ENCODE assay signal across 18 cellular contexts in the genomic region with DNA sequence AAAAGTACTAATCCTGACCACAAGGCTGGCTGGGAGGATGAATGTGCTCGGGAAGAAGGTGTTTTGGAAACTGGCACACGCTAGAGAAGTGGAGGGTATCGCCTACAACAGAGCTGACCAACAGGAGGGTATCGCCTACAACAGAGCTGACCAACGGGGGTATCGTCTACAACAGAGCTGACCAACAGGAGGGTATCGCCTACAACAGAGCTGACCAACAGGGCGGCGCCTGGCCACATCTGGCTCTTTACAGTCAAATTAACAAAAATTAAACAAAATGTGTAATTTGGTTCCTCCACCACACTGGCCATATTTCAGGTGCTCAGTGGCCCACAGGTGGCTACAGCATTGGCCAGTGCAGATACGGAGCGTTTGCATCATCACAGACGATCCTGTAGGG.
DNase-seq lines count a peak whose midpoint lies in the region; ATAC-seq, FAIRE-seq and TF ChIP-seq lines count a peak whose summit lies in the region.
"Had no signal": no experiment of that assay in that cellular context is flagged by ENCODE, and none has a peak within 500 bp of the region (broad histone marks: within the 10 kb centered on the region; RNA-seq: fewer than 3 reads in every experiment).

No MANE protein-coding gene starts in this region.

- no peak overlapping the region for H3K4me3 ChIP-seq in CD4-positive, alpha-beta memory T cell (ENCODE audit: low read length in 2 of 2)
- H3K4me3 ChIP-seq in K562: no peak overlapping the region
- H3K4me3 ChIP-seq: adrenal gland, gastrocnemius medialis, HAP-1, SJSA1, smooth muscle cell had no signal

- peaks cover 14 to 23% (median 16%) of the 10 kb centered on the region in 4 donors for H3K4me1 Mint-ChIP-seq in CD4-positive, alpha-beta memory T cell
- H3K4me1 Mint-ChIP-seq in HFFc6 (ENCODE audit: low read depth) (peaks cover 48% of the 10 kb centered on the region), mesothelial cell of epicardium (peaks cover 42% of the 10 kb centered on the region)

- H3K27me3 ChIP-seq in CD4-positive, alpha-beta memory T cell (ENCODE audit: insufficient read depth, low read length): no peaks in the 10 kb centered on the region
- H3K27me3 ChIP-seq in K562 (ENCODE audit: control insufficient read depth in 2 of 2, insufficient read depth in 2 of 2, low read length in 2 of 2): no peaks in the 10 kb centered on the region
- H3K27me3 ChIP-seq: adrenal gland, gastrocnemius medialis, SJSA1 had no signal

- no peak overlapping the region for H3K27ac ChIP-seq in CD4-positive, alpha-beta memory T cell (ENCODE audit: low read depth, low read length)
- no peak overlapping the region for H3K27ac ChIP-seq in K562 (ENCODE audit: extremely low read depth, low read depth, low read length)
- H3K27ac ChIP-seq: adrenal gland, gastrocnemius medialis, parathyroid adenoma, SJSA1 had no signal

- BruUV-seq in K562 (replicated peaks; lab: Mats Ljungman, UMichigan): no TSS peak

- TF ChIP-seq CTCF in HFFc6 (IDR thresholded peaks at IDR 0.05) (peak; percentile 55), K562 (IDR thresholded peaks at IDR 0.05 in 2 of 3, conservative IDR thresholded peaks at IDR 0.05 in 1 of 3; ENCODE audit: insufficient read depth in 2 of 3, low read depth in 1 of 3, low read length in 3 of 3) (peak; percentile 34 to 54 (median 36)), mesothelial cell of epicardium (IDR thresholded peaks at IDR 0.05; ENCODE audit: unreplicated experiment) (peak; percentile 29)

- CTCF ChIA-PET in CD4-positive, alpha-beta memory T cell (lab: Charles Lee; ENCODE audit: partially characterized antibody): no interaction called here
- CTCF ChIA-PET in K562 (lab: Yijun Ruan, JAX; ENCODE audit: low intra/inter-chr PET ratio): interaction anchor here (0.7 kb wide), 1 partner anchor 101 kb away, joined by 3 read pairs; no protein-coding TSS in a partner anchor

- peaks cover 0 to 3% of the 10 kb centered on the region in 2 donors for H3K36me3 Mint-ChIP-seq in CD4-positive, alpha-beta memory T cell
- H3K36me3 Mint-ChIP-seq in HFFc6 (ENCODE audit: low read depth): peaks cover 11% of the 10 kb centered on the region
- H3K36me3 Mint-ChIP-seq in mesothelial cell of epicardium: no peaks in the 10 kb centered on the region

- peak; percentile 73 for ATAC-seq in K562
- ATAC-seq: activated CD4-positive, CD25-positive, alpha-beta regulatory T cell treated with anti-CD3 and anti-CD28 coated beads, Interleukin-2, amount 50 U/mL, for 24 hours; gastrocnemius medialis had no signal

- no peak overlapping the region for H3K4me3 Mint-ChIP-seq in CD4-positive, alpha-beta memory T cell
- no peak overlapping the region for H3K4me3 Mint-ChIP-seq in HFFc6
- H3K4me3 Mint-ChIP-seq in mesothelial cell of epicardium: no peak overlapping the region

- H3K36me3 ChIP-seq in CD4-positive, alpha-beta memory T cell (ENCODE audit: insufficient read depth, low read length): no peaks in the 10 kb centered on the region
- no peaks in the 10 kb centered on the region for H3K36me3 ChIP-seq in K562 (ENCODE audit: control insufficient read depth, insufficient read depth, low read length)
- H3K36me3 ChIP-seq: adrenal gland, gastrocnemius medialis, HAP-1, SJSA1 had no signal

- intact Hi-C loops in CD4-positive, alpha-beta memory T cell (cut with micrococcal nuclease): no loop called here
- intact Hi-C loops in K562 (cut with micrococcal nuclease): no loop called here

- TF ChIP-seq EP300 in K562 (IDR thresholded peaks at IDR 0.05; ENCODE audit: low read length): no peak

- H3K9ac ChIP-seq in K562 (ENCODE audit: insufficient read depth in 1 of 2, low read depth in 2 of 2, low read length in 2 of 2): no peak overlapping the region
- H3K9ac ChIP-seq: parathyroid adenoma had no signal

- no peaks in the 10 kb centered on the region for H3K9me3 Mint-ChIP-seq in CD4-positive, alpha-beta memory T cell
- H3K9me3 Mint-ChIP-seq in HFFc6 (no peaks in the 10 kb centered on the region), mesothelial cell of epicardium (no peaks in the 10 kb centered on the region)

- H4K20me1 ChIP-seq in K562 (replicated peaks; ENCODE audit: control insufficient read depth, insufficient read depth, low read length): peaks cover 22% of the 10 kb centered on the region; the same call in 1 of the 2 replicates

- TF ChIP-seq POLR2A in K562 (conservative IDR thresholded peaks at IDR 0.05): no peak

- WGBS in K562 (ENCODE audit: insufficient coverage, low coverage, missing lambda C conversion rate): 81% methylated on average over 12 of the region's 12 CpGs

- no peaks in the 10 kb centered on the region for H3K9me1 ChIP-seq in K562 (ENCODE audit: control insufficient read depth, insufficient read depth, low read length)

- no peak for DNase-seq in CD4-positive, alpha-beta memory T cell
- no peak for DNase-seq in HFFc6
- DNase-seq in K562 (ENCODE audit: extremely low read depth in 1 of 4, low spot score in 3 of 4): no peak
- DNase-seq in mesothelial cell of epicardium (ENCODE audit: low spot score in 2 of 2, unreplicated experiment in 2 of 2): no peak
- no peak for DNase-seq in NCI-H187 treated with DMSO at 0.1 percent for 48 hours (lab: John Stamatoyannopoulos, UW)
- no peak for DNase-seq in medulla oblongata (ENCODE audit: extremely low spot score)
- DNase-seq in mucosa of gallbladder (ENCODE audit: low spot score): no peak
- DNase-seq in NCI-H748 treated with DMSO at 0.1 percent for 48 hours (lab: John Stamatoyannopoulos, UW): no peak
- DNase-seq: adrenal gland, gastrocnemius medialis, NCI-H2081 treated with DMSO at 0.1 percent for 48 hours, NCI-H524 had no signal

- no peak overlapping the region for H3K4me2 ChIP-seq in K562 (ENCODE audit: insufficient read depth, low read length)
- H3K4me2 ChIP-seq: smooth muscle cell had no signal

- POLR2A ChIA-PET in CD4-positive, alpha-beta memory T cell (lab: Charles Lee; ENCODE audit: partially characterized antibody): no interaction called here
- POLR2A ChIA-PET in K562 (lab: Yijun Ruan, JAX): no interaction called here

- no peak overlapping the region for H2AFZ ChIP-seq in K562 (ENCODE audit: low read depth, low read length)
- H2AFZ ChIP-seq: parathyroid adenoma had no signal

- H3K4me1 ChIP-seq in CD4-positive, alpha-beta memory T cell (ENCODE audit: insufficient read depth, low read length): peaks cover 5% of the 10 kb centered on the region
- H3K4me1 ChIP-seq in K562 (replicated peaks in 1 of 2; ENCODE audit: control insufficient read depth in 2 of 2, insufficient read depth in 2 of 2, low read length in 2 of 2): peaks cover 0 to 18% of the 10 kb centered on the region in 2 experiments; a peak in 2 of 5 replicates
- H3K4me1 ChIP-seq: gastrocnemius medialis, parathyroid adenoma had no signal

- no peak for FAIRE-seq in K562 (lab: Jason Lieb, UNC)
- FAIRE-seq: endothelial cell of umbilical vein had no signal

- no peak for TF ChIP-seq RAD21 in K562 (CRISPR knock-in tag; conservative IDR thresholded peaks at IDR 0.05 in 1 of 2, IDR thresholded peaks at IDR 0.05 in 1 of 2)

- in situ Hi-C loops in K562 (cut with MboI): no loop called here

- H3K9me3 ChIP-seq in CD4-positive, alpha-beta memory T cell (ENCODE audit: control insufficient read depth in 1 of 2, low read length in 2 of 2): no peaks in the 10 kb centered on the region
- no peaks in the 10 kb centered on the region for H3K9me3 ChIP-seq in K562 (replicated peaks; ENCODE audit: control insufficient read depth, insufficient read depth, low read depth, low read length)
- H3K9me3 ChIP-seq: adrenal gland, gastrocnemius medialis, HAP-1, SJSA1 had no signal

- peaks cover 30% of the 10 kb centered on the region for H3K79me2 ChIP-seq in K562 (ENCODE audit: control insufficient read depth, insufficient read depth, low read length)

- no peaks in the 10 kb centered on the region for H3K27me3 Mint-ChIP-seq in CD4-positive, alpha-beta memory T cell
- H3K27me3 Mint-ChIP-seq in HFFc6 (ENCODE audit: insufficient read depth): no peaks in the 10 kb centered on the region; the same call in 1 of the 2 replicates
- no peaks in the 10 kb centered on the region for H3K27me3 Mint-ChIP-seq in mesothelial cell of epicardium (ENCODE audit: low read depth)

- H3K27ac Mint-ChIP-seq in CD4-positive, alpha-beta memory T cell: peak overlapping the region in 4 of 7 donors; percentile 35 to 72 (median 61)
- H3K27ac Mint-ChIP-seq in HFFc6: no peak overlapping the region
- peak overlapping the region; percentile 98 for H3K27ac Mint-ChIP-seq in mesothelial cell of epicardium

TF ChIP-seq in K562, 482 proteins besides CTCF, POLR2A, EP300 and RAD21 (continues in another document):
- TF ChIP-seq ZNF133 (CRISPR knock-in tag; IDR thresholded peaks at IDR 0.05): no peak
- TF ChIP-seq, protein P1, sequence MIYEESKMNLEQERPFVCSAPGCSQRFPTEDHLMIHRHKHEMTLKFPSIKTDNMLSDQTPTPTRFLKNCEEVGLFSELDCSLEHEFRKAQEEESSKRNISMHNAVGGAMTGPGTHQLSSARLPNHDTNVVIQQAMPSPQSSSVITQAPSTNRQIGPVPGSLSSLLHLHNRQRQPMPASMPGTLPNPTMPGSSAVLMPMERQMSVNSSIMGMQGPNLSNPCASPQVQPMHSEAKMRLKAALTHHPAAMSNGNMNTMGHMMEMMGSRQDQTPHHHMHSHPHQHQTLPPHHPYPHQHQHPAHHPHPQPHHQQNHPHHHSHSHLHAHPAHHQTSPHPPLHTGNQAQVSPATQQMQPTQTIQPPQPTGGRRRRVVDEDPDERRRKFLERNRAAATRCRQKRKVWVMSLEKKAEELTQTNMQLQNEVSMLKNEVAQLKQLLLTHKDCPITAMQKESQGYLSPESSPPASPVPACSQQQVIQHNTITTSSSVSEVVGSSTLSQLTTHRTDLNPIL (CRISPR knock-in tag; IDR thresholded peaks at IDR 0.05): no peak
- TF ChIP-seq MEIS2 (IDR thresholded peaks at IDR 0.05; ENCODE audit: partially characterized antibody): no peak
- TF ChIP-seq RBM17 (IDR thresholded peaks at IDR 0.05; ENCODE audit: borderline replicate concordance, low read depth, low read length): no peak
- TF ChIP-seq ZNF134 (CRISPR knock-in tag; conservative IDR thresholded peaks at IDR 0.05): no peak
- TF ChIP-seq, protein P2, sequence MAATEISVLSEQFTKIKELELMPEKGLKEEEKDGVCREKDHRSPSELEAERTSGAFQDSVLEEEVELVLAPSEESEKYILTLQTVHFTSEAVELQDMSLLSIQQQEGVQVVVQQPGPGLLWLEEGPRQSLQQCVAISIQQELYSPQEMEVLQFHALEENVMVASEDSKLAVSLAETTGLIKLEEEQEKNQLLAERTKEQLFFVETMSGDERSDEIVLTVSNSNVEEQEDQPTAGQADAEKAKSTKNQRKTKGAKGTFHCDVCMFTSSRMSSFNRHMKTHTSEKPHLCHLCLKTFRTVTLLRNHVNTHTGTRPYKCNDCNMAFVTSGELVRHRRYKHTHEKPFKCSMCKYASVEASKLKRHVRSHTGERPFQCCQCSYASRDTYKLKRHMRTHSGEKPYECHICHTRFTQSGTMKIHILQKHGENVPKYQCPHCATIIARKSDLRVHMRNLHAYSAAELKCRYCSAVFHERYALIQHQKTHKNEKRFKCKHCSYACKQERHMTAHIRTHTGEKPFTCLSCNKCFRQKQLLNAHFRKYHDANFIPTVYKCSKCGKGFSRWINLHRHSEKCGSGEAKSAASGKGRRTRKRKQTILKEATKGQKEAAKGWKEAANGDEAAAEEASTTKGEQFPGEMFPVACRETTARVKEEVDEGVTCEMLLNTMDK (IDR thresholded peaks at IDR 0.05; ENCODE audit: borderline replicate concordance, insufficient read depth, low read depth, low read length, poor library complexity, severe bottlenecking): peak; percentile 79
